20 cellular contexts compared by ENCODE assay signal in genomic region chr17:81348097-81349055, GRCh38. TPM values are rescaled to one million over a fixed set of nuclear protein-coding genes. Genes with fewer than 3 reads are reported as not detected.
DNase-seq lines count a peak whose midpoint lies in the region; ATAC-seq, FAIRE-seq and TF ChIP-seq lines count a peak whose summit lies in the region.
"Had no signal": no experiment of that assay in that cellular context is flagged by ENCODE, and none has a peak within 500 bp of the region (broad histone marks: within the 10 kb centered on the region; RNA-seq: fewer than 3 reads in every experiment).

No MANE protein-coding gene starts in this region.

- no peak for TF ChIP-seq CTCF in hepatocyte (IDR thresholded peaks at IDR 0.05; ENCODE audit: poor library complexity)
- no peak for TF ChIP-seq CTCF in upper lobe of left lung (IDR thresholded peaks at IDR 0.05)

- H3K36me3 ChIP-seq in hepatocyte (replicated peaks; ENCODE audit: insufficient read depth, low read depth), result no peaks in the 10 kb centered on the region
- no peaks in the 10 kb centered on the region for H3K36me3 ChIP-seq in upper lobe of left lung
- H3K36me3 ChIP-seq: ovary had no signal

- TF ChIP-seq POLR2A in upper lobe of left lung (IDR thresholded peaks at IDR 0.05), result peak in 1 of 4 donors; percentile 59

- H3K9me3 Mint-ChIP-seq in activated naive CD8-positive, alpha-beta T cell (ENCODE audit: low read depth), result no peaks in the 10 kb centered on the region
- no peaks in the 10 kb centered on the region for H3K9me3 Mint-ChIP-seq in activated naive CD8-positive, alpha-beta T cell treated with anti-CD3 and anti-CD28 coated beads for 36 hours
- H3K9me3 Mint-ChIP-seq: activated B cell treated with CpG ODN at 0.5 μM for 24 hours; effector memory CD8-positive, alpha-beta T cell; mesothelial cell of epicardium; stimulated activated naive CD8-positive, alpha-beta T cell treated with anti-CD3 and anti-CD28 coated beads, Interleukin-15, amount 100 ng/mL, for 72 hours had no signal

- H4K20me1 ChIP-seq in hepatocyte (ENCODE audit: insufficient read depth, poor library complexity, severe bottlenecking), result no peaks in the 10 kb centered on the region

- no peak overlapping the region for H2AFZ ChIP-seq in hepatocyte

- TF ChIP-seq EP300 in upper lobe of left lung (IDR thresholded peaks at IDR 0.05), result no peak

- H3K36me3 Mint-ChIP-seq in activated naive CD8-positive, alpha-beta T cell, result no peaks in the 10 kb centered on the region
- no peaks in the 10 kb centered on the region for H3K36me3 Mint-ChIP-seq in activated naive CD8-positive, alpha-beta T cell treated with anti-CD3 and anti-CD28 coated beads for 36 hours
- H3K36me3 Mint-ChIP-seq: mesothelial cell of epicardium had no signal

- H3K4me1 ChIP-seq in hepatocyte (ENCODE audit: insufficient read depth), result peaks cover 16% of the 10 kb centered on the region
- peaks cover 7 to 24% (median 11%) of the 10 kb centered on the region in 4 donors for H3K4me1 ChIP-seq in upper lobe of left lung

- H3K4me3 Mint-ChIP-seq in activated naive CD8-positive, alpha-beta T cell, result peak overlapping the region; percentile 38
- no peak overlapping the region for H3K4me3 Mint-ChIP-seq in activated naive CD8-positive, alpha-beta T cell treated with anti-CD3 and anti-CD28 coated beads for 36 hours
- H3K4me3 Mint-ChIP-seq: activated B cell treated with CpG ODN at 0.5 μM for 24 hours; activated CD8-positive, alpha-beta memory T cell treated with anti-CD3 and anti-CD28 coated beads, Interleukin-2, amount 10 ng/mL, durations not matched to agents 7 days and 5 days; effector memory CD8-positive, alpha-beta T cell; stimulated activated naive CD8-positive, alpha-beta T cell treated with anti-CD3 and anti-CD28 coated beads, Interleukin-15, amount 100 ng/mL, for 72 hours had no signal

- peak in 1 of 2 donors; percentile 71 for ATAC-seq in upper lobe of left lung (ENCODE audit: low FRiP score in 2 of 2)
- ATAC-seq: activated CD8-positive, alpha-beta memory T cell treated with anti-CD3 and anti-CD28 coated beads, Interleukin-2, amount 10 ng/mL, durations not matched to agents 7 days and 5 days; effector memory CD8-positive, alpha-beta T cell; PC-3; stimulated activated naive CD8-positive, alpha-beta T cell treated with anti-CD3 and anti-CD28 coated beads, Interleukin-15, amount 100 ng/mL, for 72 hours had no signal

- H3K27me3 ChIP-seq in hepatocyte, result no peaks in the 10 kb centered on the region
- H3K27me3 ChIP-seq in upper lobe of left lung, result peaks cover 0 to 11% (median 0%) of the 10 kb centered on the region in 4 donors
- H3K27me3 ChIP-seq: ovary had no signal

- no peaks in the 10 kb centered on the region for H3K9me3 ChIP-seq in hepatocyte (ENCODE audit: low read depth)
- no peaks in the 10 kb centered on the region for H3K9me3 ChIP-seq in upper lobe of left lung
- H3K9me3 ChIP-seq: ovary had no signal

- H3K27ac Mint-ChIP-seq in activated naive CD8-positive, alpha-beta T cell, result no peak overlapping the region
- H3K27ac Mint-ChIP-seq in activated naive CD8-positive, alpha-beta T cell treated with anti-CD3 and anti-CD28 coated beads for 36 hours, result no peak overlapping the region
- H3K27ac Mint-ChIP-seq: activated B cell treated with CpG ODN at 0.5 μM for 24 hours; activated CD8-positive, alpha-beta memory T cell treated with anti-CD3 and anti-CD28 coated beads, Interleukin-2, amount 10 ng/mL, durations not matched to agents 7 days and 5 days; effector memory CD8-positive, alpha-beta T cell; mesothelial cell of epicardium had no signal

- H3K4me3 ChIP-seq in hepatocyte (no peak overlapping the region), upper lobe of left lung (peak overlapping the region in 1 of 4 donors; percentile 13)
- H3K4me3 ChIP-seq: ovary, smooth muscle cell had no signal

- H3K27ac ChIP-seq in hepatocyte (no peak overlapping the region), upper lobe of left lung (peak overlapping the region in 3 of 4 donors; percentile 12 to 74 (median 16))
- H3K27ac ChIP-seq: HL-60, ovary had no signal

- peaks cover 15% of the 10 kb centered on the region for H3K4me1 Mint-ChIP-seq in activated naive CD8-positive, alpha-beta T cell (ENCODE audit: low read depth)
- peaks cover 11% of the 10 kb centered on the region for H3K4me1 Mint-ChIP-seq in activated naive CD8-positive, alpha-beta T cell treated with anti-CD3 and anti-CD28 coated beads for 36 hours

- WGBS in hepatocyte (ENCODE audit: low lambda C conversion rate, missing lambda C conversion rate), result 94% methylated on average over 21 of the region's 21 CpGs
- WGBS in upper lobe of left lung, 2 donors, result 65 to 80% methylated on average over 20 to 21 of the region's 21 CpGs

- no peak for DNase-seq in activated naive CD8-positive, alpha-beta T cell treated with anti-CD3 and anti-CD28 coated beads for 36 hours
- DNase-seq in NCI-H526 treated with DMSO at 0.1 percent for 48 hours (lab: John Stamatoyannopoulos, UW) (peak; percentile 29), hepatocyte (ENCODE audit: low spot score) (peak; percentile 3), upper lobe of left lung (peak in 1 of 2 donors; percentile 84), GM19239 (ENCODE audit: insufficient read length, low spot score) (no peak), AML-193 (lab: John Stamatoyannopoulos, UW) (no peak)
- DNase-seq in activated CD4-positive, alpha-beta T cell treated with anti-CD3 and anti-CD28 coated beads for 1 hour, result no peak
- DNase-seq: activated B cell treated with CpG ODN at 0.5 μM for 24 hours; activated CD8-positive, alpha-beta memory T cell treated with anti-CD3 and anti-CD28 coated beads, Interleukin-2, amount 10 ng/mL, durations not matched to agents 7 days and 5 days; effector memory CD8-positive, alpha-beta T cell; EL; NCI-H2227 treated with DMSO at 0.1 percent for 48 hours; ovary; PC-3; stimulated activated naive CD8-positive, alpha-beta T cell treated with anti-CD3 and anti-CD28 coated beads, Interleukin-15, amount 100 ng/mL, for 72 hours; SW 1271 had no signal

- peaks cover 40% of the 10 kb centered on the region for H3K79me2 ChIP-seq in hepatocyte

- peaks cover 7% of the 10 kb centered on the region for H3K27me3 Mint-ChIP-seq in activated naive CD8-positive, alpha-beta T cell
- peaks cover 47% of the 10 kb centered on the region for H3K27me3 Mint-ChIP-seq in activated naive CD8-positive, alpha-beta T cell treated with anti-CD3 and anti-CD28 coated beads for 36 hours

- no peak for FAIRE-seq in GM19239 (lab: Jason Lieb, UNC)

- no peaks in the 10 kb centered on the region for H3K9me2 ChIP-seq in hepatocyte (replicated peaks; ENCODE audit: insufficient read depth)

- no peak overlapping the region for H3K4me2 ChIP-seq in hepatocyte

RNA-seq across cellular contexts. Expression of gene BAHCC1, which starts 46.9 kb away (rescaled TPM):
- total RNA-seq in activated naive CD8-positive, alpha-beta T cell treated with anti-CD3 and anti-CD28 coated beads for 36 hours, result under 1 TPM; 0.08 to 0.25 TPM
- total RNA-seq in hepatocyte, result 6.6 and 8.6 TPM in 2 replicates
- 6.4 and 7.9 TPM in 2 replicates for polyA plus RNA-seq in hepatocyte
- 10 to 100 TPM in 5 of 6 donors, 1 to 10 TPM in 1; 8.2 to 81.7 (median 21.0) TPM for total RNA-seq in upper lobe of left lung

RNA-seq across cellular contexts. Expression of gene SLC38A10, which starts 53.3 kb away (rescaled TPM):
- total RNA-seq in activated naive CD8-positive, alpha-beta T cell treated with anti-CD3 and anti-CD28 coated beads for 36 hours, result 10 to 100 TPM; 35.7 to 38.7 TPM
- 71.3 and 91.4 TPM in 2 replicates for total RNA-seq in hepatocyte
- polyA plus RNA-seq in hepatocyte, result 123 and 124 TPM in 2 replicates
- 100 to 1,000 TPM in 4 of 6 donors, 10 to 100 TPM in 2; 90.6 to 208 (median 110) TPM for total RNA-seq in upper lobe of left lung

Comparison
In these comparisons a context has a peak if more than half of its experiments do, and no peak if none do; other contexts are left out.
1. DNase-seq: peak in NCI-H526 treated with DMSO at 0.1 percent for 48 hours (single experiment) and hepatocyte (single experiment); none in activated naive CD8-positive, alpha-beta T cell treated with anti-CD3 and anti-CD28 coated beads for 36 hours (single experiment), GM19239 (single experiment), AML-193 (0 of 2) and activated CD4-positive, alpha-beta T cell treated with anti-CD3 and anti-CD28 coated beads for 1 hour (single experiment).